In the genomic region with DNA sequence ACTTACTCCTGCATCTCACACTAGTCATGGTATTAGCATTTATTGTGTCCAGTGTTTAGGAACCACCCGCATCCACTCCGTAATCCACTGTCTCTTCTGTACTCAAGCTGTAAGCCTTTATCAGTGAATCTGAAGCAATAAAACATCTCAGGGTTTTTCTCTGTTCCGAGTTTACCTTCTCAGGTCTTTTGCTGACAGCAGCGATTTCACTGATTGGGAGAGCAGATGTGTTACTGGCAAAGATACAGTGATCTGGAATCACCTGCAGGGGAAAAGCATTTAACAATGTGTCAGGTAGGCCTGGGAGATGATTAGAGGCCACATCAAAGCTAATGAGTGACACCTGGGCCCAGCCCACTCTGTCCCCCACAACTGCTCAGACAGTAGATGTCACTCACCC, we compare ENCODE assay signal across 22 cellular contexts.
"Had no signal": no experiment of that assay in that cellular context is flagged by ENCODE, and none has a peak within 500 bp of the region (broad histone marks: within the 10 kb centered on the region; RNA-seq: fewer than 3 reads in every experiment).

No MANE protein-coding gene starts in this region.

- FAIRE-seq: endometrium, kidney had no signal

- H3K4me1 Mint-ChIP-seq: activated CD4-positive, alpha-beta T cell treated with anti-CD3 and anti-CD28 coated beads, Interleukin-2, amount 10 ng/mL, durations not matched to agents 24 days and 14 days; activated CD8-positive, alpha-beta memory T cell treated with anti-CD3 and anti-CD28 coated beads, Interleukin-2, amount 10 ng/mL, durations not matched to agents 7 days and 5 days; activated naive CD4-positive, alpha-beta T cell treated with anti-CD3 and anti-CD28 coated beads, Interleukin-2, amount 10 ng/mL, durations not matched to agents 7 days and 5 days had no signal

- H3K4me2 ChIP-seq: neural progenitor cell had no signal

- H3K9me3 ChIP-seq: heart right ventricle, lower lobe of right lung, prostate gland, tibial artery had no signal

- H3K27me3 Mint-ChIP-seq: activated CD4-positive, alpha-beta T cell treated with anti-CD3 and anti-CD28 coated beads, Interleukin-2, amount 10 ng/mL, durations not matched to agents 24 days and 14 days; activated CD8-positive, alpha-beta memory T cell treated with anti-CD3 and anti-CD28 coated beads, Interleukin-2, amount 10 ng/mL, durations not matched to agents 7 days and 5 days; activated CD8-positive, alpha-beta T cell treated with anti-CD3 and anti-CD28 coated beads for 36 hours; activated naive CD4-positive, alpha-beta T cell treated with anti-CD3 and anti-CD28 coated beads, Interleukin-2, amount 10 ng/mL, durations not matched to agents 7 days and 5 days; brain; naive B cell; stimulated activated naive CD8-positive, alpha-beta T cell treated with anti-CD3 and anti-CD28 coated beads, Interleukin-15, Interleukin-2, amounts not matched to agents 100 ng/mL and 50 ng/mL, for 24 hours; T-helper 17 cell had no signal

- H3K4me3 Mint-ChIP-seq: activated CD4-positive, alpha-beta T cell treated with anti-CD3 and anti-CD28 coated beads, Interleukin-2, amount 10 ng/mL, durations not matched to agents 24 days and 14 days; activated CD8-positive, alpha-beta memory T cell treated with anti-CD3 and anti-CD28 coated beads, Interleukin-2, amount 10 ng/mL, durations not matched to agents 7 days and 5 days; activated CD8-positive, alpha-beta T cell treated with anti-CD3 and anti-CD28 coated beads for 36 hours; activated naive CD4-positive, alpha-beta T cell treated with anti-CD3 and anti-CD28 coated beads, Interleukin-2, amount 10 ng/mL, durations not matched to agents 7 days and 5 days; brain; neural progenitor cell; stimulated activated naive CD8-positive, alpha-beta T cell treated with anti-CD3 and anti-CD28 coated beads, Interleukin-15, Interleukin-2, amounts not matched to agents 100 ng/mL and 50 ng/mL, for 24 hours; T-helper 17 cell had no signal

- H2AFZ ChIP-seq: neural progenitor cell had no signal

- DNase-seq: activated CD4-positive, alpha-beta T cell treated with anti-CD3 and anti-CD28 coated beads, Interleukin-2, amount 10 ng/mL, durations not matched to agents 24 days and 14 days; activated CD8-positive, alpha-beta memory T cell treated with anti-CD3 and anti-CD28 coated beads, Interleukin-2, amount 10 ng/mL, durations not matched to agents 7 days and 5 days; activated CD8-positive, alpha-beta T cell treated with anti-CD3 and anti-CD28 coated beads for 36 hours; activated effector memory CD4-positive, alpha-beta T cell treated with anti-CD3 and anti-CD28 coated beads, Interleukin-2, amount 50 U/mL, for 16 hours; activated naive CD4-positive, alpha-beta T cell treated with anti-CD3 and anti-CD28 coated beads, Interleukin-2, amount 10 ng/mL, durations not matched to agents 7 days and 5 days; activated T-cell treated with anti-CD3 and anti-CD28 coated beads for 4 hours; anterior cingulate cortex; heart right ventricle; kidney; lower lobe of right lung; mesendoderm; spleen; stimulated activated CD4-positive, alpha-beta T cell treated with anti-CD3 and anti-CD28 coated beads, Interleukin-4, amount 100 ng/mL, for 24 hours; T-helper 17 cell; tibial artery had no signal

- H3K9me3 Mint-ChIP-seq: activated CD4-positive, alpha-beta T cell treated with anti-CD3 and anti-CD28 coated beads, Interleukin-2, amount 10 ng/mL, durations not matched to agents 24 days and 14 days; activated CD8-positive, alpha-beta T cell treated with anti-CD3 and anti-CD28 coated beads for 36 hours; activated naive CD4-positive, alpha-beta T cell treated with anti-CD3 and anti-CD28 coated beads, Interleukin-2, amount 10 ng/mL, durations not matched to agents 7 days and 5 days; brain; neural progenitor cell; stimulated activated naive CD8-positive, alpha-beta T cell treated with anti-CD3 and anti-CD28 coated beads, Interleukin-15, Interleukin-2, amounts not matched to agents 100 ng/mL and 50 ng/mL, for 24 hours had no signal

- ATAC-seq: activated CD4-positive, CD25-positive, alpha-beta regulatory T cell treated with anti-CD3 and anti-CD28 coated beads, Interleukin-2, amount 50 U/mL, for 24 hours; activated CD8-positive, alpha-beta memory T cell treated with anti-CD3 and anti-CD28 coated beads, Interleukin-2, amount 10 ng/mL, durations not matched to agents 7 days and 5 days; activated CD8-positive, alpha-beta T cell treated with anti-CD3 and anti-CD28 coated beads for 36 hours; T-helper 17 cell had no signal

- H3K36me3 ChIP-seq: neural progenitor cell had no signal

- H3K4me1 ChIP-seq: lower lobe of right lung, prostate gland, tibial artery had no signal

- H3K9ac ChIP-seq: neural progenitor cell had no signal

- H3K27me3 ChIP-seq: heart right ventricle, neural progenitor cell, spleen, tibial artery had no signal

- H3K27ac Mint-ChIP-seq: activated CD4-positive, alpha-beta T cell treated with anti-CD3 and anti-CD28 coated beads, Interleukin-2, amount 10 ng/mL, durations not matched to agents 24 days and 14 days; activated CD8-positive, alpha-beta memory T cell treated with anti-CD3 and anti-CD28 coated beads, Interleukin-2, amount 10 ng/mL, durations not matched to agents 7 days and 5 days; activated CD8-positive, alpha-beta T cell treated with anti-CD3 and anti-CD28 coated beads for 36 hours; activated naive CD4-positive, alpha-beta T cell treated with anti-CD3 and anti-CD28 coated beads, Interleukin-2, amount 10 ng/mL, durations not matched to agents 7 days and 5 days; neural progenitor cell; stimulated activated naive CD8-positive, alpha-beta T cell treated with anti-CD3 and anti-CD28 coated beads, Interleukin-15, Interleukin-2, amounts not matched to agents 100 ng/mL and 50 ng/mL, for 24 hours; T-helper 17 cell had no signal

- H3K27ac ChIP-seq: lower lobe of right lung, neural progenitor cell, prostate gland, tibial artery had no signal

- H3K4me3 ChIP-seq: heart right ventricle, lower lobe of right lung, neural progenitor cell, prostate gland, spleen, tibial artery had no signal
